ENCODE assay signal across 15 cellular contexts in the genomic region with DNA sequence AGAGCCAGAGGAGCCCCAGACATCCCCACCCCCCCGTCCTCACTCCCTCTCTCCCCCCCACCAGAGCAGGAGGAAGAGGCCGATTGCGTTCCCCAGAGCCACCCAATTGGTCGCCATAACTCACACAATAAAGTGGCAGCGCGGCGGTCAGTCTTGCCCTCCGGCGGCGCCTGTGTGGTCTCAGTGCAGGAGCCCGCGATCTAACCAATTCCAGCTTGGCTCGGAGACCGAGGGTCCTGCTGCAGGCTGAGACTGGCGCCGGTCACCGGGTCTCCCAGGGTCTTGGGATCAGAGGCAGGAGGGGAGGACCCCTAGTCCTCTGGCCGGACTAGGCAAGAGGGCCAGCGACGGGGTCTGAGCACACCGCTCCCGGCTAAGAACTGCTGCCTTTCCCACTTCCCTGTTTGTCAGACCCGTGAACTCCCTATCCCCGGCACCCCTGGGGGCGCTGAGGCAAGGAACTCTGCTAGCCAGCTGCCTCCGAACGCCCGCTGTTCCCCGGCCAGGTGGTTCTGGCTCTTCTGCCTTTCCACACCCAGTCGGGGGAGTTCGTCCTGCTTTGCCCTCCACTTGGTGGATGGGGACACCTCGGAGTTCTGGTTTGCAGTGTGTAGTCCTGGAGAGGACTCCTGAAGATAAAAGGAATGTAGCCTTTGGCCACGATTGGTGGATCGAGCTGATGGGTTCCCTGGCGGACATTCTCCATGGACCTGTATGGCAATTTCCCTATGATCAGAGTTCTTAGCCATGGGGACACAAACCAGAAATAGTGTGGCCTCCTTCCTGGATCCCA. TPM values are rescaled to one million over a fixed set of nuclear protein-coding genes. Genes with fewer than 3 reads are reported as not detected.
DNase-seq lines count a peak whose midpoint lies in the region; ATAC-seq, FAIRE-seq and TF ChIP-seq lines count a peak whose summit lies in the region.
"Had no signal": no experiment of that assay in that cellular context is flagged by ENCODE, and none has a peak within 500 bp of the region (broad histone marks: within the 10 kb centered on the region; RNA-seq: fewer than 3 reads in every experiment).

No MANE protein-coding gene starts in this region.

- no peaks in the 10 kb centered on the region for H3K9me2 ChIP-seq in OCI-LY7 (ENCODE audit: insufficient read depth, low read length)

- ATAC-seq in A549, result peak; percentile 8 to 43; a peak in 3 of 6 replicates
- ATAC-seq in GM21528 (IDR thresholded peaks at IDR 0.05; ENCODE audit: low FRiP score, unreplicated experiment), result no peak
- no peak for ATAC-seq in HG03196 (IDR thresholded peaks at IDR 0.05; ENCODE audit: unreplicated experiment)

- H3K79me2 ChIP-seq in OCI-LY7 (ENCODE audit: insufficient read depth, low read depth, low read length), result no peaks in the 10 kb centered on the region

- no peak for DNase-seq in A549 (ENCODE audit: low read depth in 1 of 2, low spot score in 1 of 2)
- DNase-seq in EH (ENCODE audit: low read depth), result peak; percentile 30
- DNase-seq in OCI-LY7 (ENCODE audit: low spot score), result no peak
- no peak for DNase-seq in CD14-positive monocyte (ENCODE audit: low spot score)
- no peak for DNase-seq in stimulated activated CD8-positive, alpha-beta memory T cell treated with anti-CD3 and anti-CD28 coated beads, Interleukin-4, amount 100 ng/mL, for 48 hours
- DNase-seq: activated CD4-positive, alpha-beta T cell treated with anti-CD3 and anti-CD28 coated beads, Interleukin-2, amount 50 U/mL, for 4 hours; CD4-positive, CD25-positive, alpha-beta regulatory T cell; NCI-H82 had no signal

- CTCF ChIA-PET in A549 (lab: Yijun Ruan, JAX) (interaction anchor here (0.7 to 4.5 kb wide), 21 partner anchors 8 to 1067 kb away, joined by 3 to 57 read pairs (median 7); partner anchors contain the start of genes EVX2 and HOXD11), OCI-LY7 (lab: Charles Lee; ENCODE audit: unreplicated experiment) (no interaction called here)

- H3K27ac Mint-ChIP-seq in CD14-positive monocyte, result no peak overlapping the region
- H3K27ac Mint-ChIP-seq: CD4-positive, CD25-positive, alpha-beta regulatory T cell had no signal

- TF ChIP-seq CTCF in A549 (IDR thresholded peaks at IDR 0.05) (no peak), OCI-LY7 (conservative IDR thresholded peaks at IDR 0.05; ENCODE audit: low read length) (no peak), CD14-positive monocyte (IDR thresholded peaks at IDR 0.05) (no peak)

- H3K4me1 ChIP-seq in A549 (peaks cover 11% of the 10 kb centered on the region; the same call in 2 of the 3 replicates), OCI-LY7 (ENCODE audit: insufficient read depth, low read length, poor library complexity, severe bottlenecking) (peaks cover 14% of the 10 kb centered on the region), iPS-18a (ENCODE audit: control insufficient read depth, low read depth, low read length) (peaks cover 17% of the 10 kb centered on the region)

- intact Hi-C loops in OCI-LY7 (cut with micrococcal nuclease; ENCODE audit: unreplicated experiment) (no loop called here), CD14-positive monocyte (cut with micrococcal nuclease) (loop anchor here (5.0 to 10.0 kb wide), 4 partner anchors 414 to 1764 kb away; partner anchors contain the start of gene SP9 (in 1 of the 2))

- H3K9ac ChIP-seq in iPS-18a (ENCODE audit: low read length), result no peak overlapping the region

- H3K4me3 Mint-ChIP-seq in CD14-positive monocyte, result peak overlapping the region in 1 of 2 donors; percentile 97

- peaks cover 23% of the 10 kb centered on the region for H3K4me1 Mint-ChIP-seq in CD14-positive monocyte

- H3K27me3 ChIP-seq in iPS-18a (ENCODE audit: control insufficient read depth, insufficient read depth, low read length), result peaks cover 100% of the 10 kb centered on the region

- H3K4me3 ChIP-seq in A549 (peak overlapping the region; percentile 55; the same call in 2 of the 3 replicates), OCI-LY7 (ENCODE audit: low read depth, low read length, poor library complexity, severe bottlenecking) (no peak overlapping the region), iPS-18a (ENCODE audit: low read length) (peak overlapping the region; percentile 5)

- peak overlapping the region; percentile 84 for H3K4me2 ChIP-seq in A549
- peak overlapping the region; percentile 81; the same call in 1 of the 2 replicates for H3K4me2 ChIP-seq in OCI-LY7 (ENCODE audit: low read length)

- FAIRE-seq in A549 (lab: Jason Lieb, UNC), result no peak

- H3K36me3 Mint-ChIP-seq in CD14-positive monocyte, result peaks cover 0 to 5% of the 10 kb centered on the region in 2 donors
- H3K36me3 Mint-ChIP-seq: CD4-positive, CD25-positive, alpha-beta regulatory T cell had no signal

- no peak for TF ChIP-seq POLR2A in A549 (IDR thresholded peaks at IDR 0.05; ENCODE audit: low read length)

- no peaks in the 10 kb centered on the region for H3K9me3 ChIP-seq in A549
- H3K9me3 ChIP-seq in OCI-LY7 (ENCODE audit: low read length), result no peaks in the 10 kb centered on the region
- H3K9me3 ChIP-seq in iPS-18a (ENCODE audit: control insufficient read depth, low read depth, low read length), result no peaks in the 10 kb centered on the region

- peaks cover 0 to 34% (median 18%) of the 10 kb centered on the region in 7 donors for H3K9me3 Mint-ChIP-seq in CD14-positive monocyte
- H3K9me3 Mint-ChIP-seq: activated naive CD4-positive, alpha-beta T cell treated with anti-CD3 and anti-CD28 coated beads, Interleukin-2, amount 50 U/mL, for 72 hours had no signal

- POLR2A ChIA-PET in A549 (lab: Yijun Ruan, JAX), result no interaction called here
- POLR2A ChIA-PET in OCI-LY7 (lab: Charles Lee), result interaction anchor here (0.5 kb wide), 1 partner anchor 409 kb away, joined by 3 read pairs; no protein-coding TSS in a partner anchor

- TF ChIP-seq EP300 in A549 (IDR thresholded peaks at IDR 0.05), result no peak

- no peak overlapping the region for H2AFZ ChIP-seq in OCI-LY7 (ENCODE audit: low read length)

- no peaks in the 10 kb centered on the region for H3K36me3 ChIP-seq in OCI-LY7 (ENCODE audit: insufficient read depth, low read length)
- no peaks in the 10 kb centered on the region for H3K36me3 ChIP-seq in iPS-18a (ENCODE audit: control insufficient read depth, low read depth, low read length)

- H3K27me3 Mint-ChIP-seq in CD14-positive monocyte (ENCODE audit: low read depth in 3 of 3), result peaks cover 98 to 99% (median 99%) of the 10 kb centered on the region in 3 donors

- WGBS in A549 (ENCODE audit: missing lambda C conversion rate), result 66% methylated on average over 18 of the region's 35 CpGs

- peak overlapping the region in 1 of 2 experiments; percentile 90; a peak in 2 of 6 replicates for H3K27ac ChIP-seq in A549
- no peak overlapping the region for H3K27ac ChIP-seq in OCI-LY7 (ENCODE audit: low read depth, low read length, poor library complexity, severe bottlenecking)
- H3K27ac ChIP-seq in iPS-18a (ENCODE audit: low read length), result no peak overlapping the region
- H3K27ac ChIP-seq: coronary artery had no signal

- TF ChIP-seq RAD21 in A549 (conservative IDR thresholded peaks at IDR 0.05 in 1 of 2, IDR thresholded peaks at IDR 0.05 in 1 of 2), result no peak

- no TSS peak for BruUV-seq in OCI-LY7 (replicated peaks; lab: Mats Ljungman, UMichigan)

- H4K20me1 ChIP-seq in OCI-LY7 (ENCODE audit: insufficient read depth, low read length), result no peaks in the 10 kb centered on the region

TF ChIP-seq in A549, 52 proteins besides CTCF, POLR2A, EP300 and RAD21 (continues in another document):
- TF ChIP-seq HDAC2 (IDR thresholded peaks at IDR 0.05) (no peak), POLR2AphosphoS2 (conservative IDR thresholded peaks at IDR 0.05; ENCODE audit: low read length) (no peak)

RNA-seq across cellular contexts. Expression of gene HOXD12, which starts 1.0 kb away (rescaled TPM):
- not detected in 2 replicates for polyA plus RNA-seq in A549 (2011; rRNA removed)
- not detected in 2 replicates for polyA plus RNA-seq in A549 (2012; cell fraction: cytosol; rRNA removed)
- not detected in 2 replicates for polyA plus RNA-seq in A549 (2012; cell fraction: nucleus; rRNA removed)
- polyA plus RNA-seq in A549 (2017; fragmentation: RNase III; extraction: RNeasy Plus Mini Kit Qiagen cat#74134 plus additional on column Dnase treatment), result not detected in 3 replicates
- not detected in 2 replicates for polyA minus RNA-seq in A549 (2011; rRNA and poly(A)+ RNA removed)
- not detected in 2 replicates for total RNA-seq in OCI-LY7 (2014; rRNA removed; shearing (Covaris generic))
- 0.25 TPM in 1 of 2 replicates, not detected in the other for total RNA-seq in OCI-LY7 (2022)
- not detected for polyA plus RNA-seq in CD14-positive monocyte
- total RNA-seq: activated naive CD4-positive, alpha-beta T cell treated with anti-CD3 and anti-CD28 coated beads, Interleukin-2, amount 50 U/mL, for 72 hours; CD4-positive, CD25-positive, alpha-beta regulatory T cell; kidney epithelial cell had no signal
- polyA plus RNA-seq: CD4-positive, CD25-positive, alpha-beta regulatory T cell; neural cell had no signal

RNA-seq across cellular contexts. Expression of gene HOXD13, which starts 6.0 kb away (rescaled TPM):
- polyA plus RNA-seq in A549 (2011; rRNA removed) (0.25 and 0.35 TPM in 2 replicates), A549 (2017; fragmentation: RNase III; extraction: RNeasy Plus Mini Kit Qiagen cat#74134 plus additional on column Dnase treatment) (0.12 to 0.17 TPM (median 0.13 TPM) in 3 replicates), CD14-positive monocyte (not detected)
- 0.10 and 0.17 TPM in 2 replicates for polyA plus RNA-seq in A549 (2012; cell fraction: cytosol; rRNA removed)
- polyA plus RNA-seq in A549 (2012; cell fraction: nucleus; rRNA removed), result 0.10 and 0.12 TPM in 2 replicates
- not detected in 2 replicates for polyA minus RNA-seq in A549 (2011; rRNA and poly(A)+ RNA removed)
- total RNA-seq in OCI-LY7 (2014; rRNA removed; shearing (Covaris generic)), result not detected in 2 replicates
- not detected in 2 replicates for total RNA-seq in OCI-LY7 (2022)
- total RNA-seq: activated naive CD4-positive, alpha-beta T cell treated with anti-CD3 and anti-CD28 coated beads, Interleukin-2, amount 50 U/mL, for 72 hours; CD4-positive, CD25-positive, alpha-beta regulatory T cell; kidney epithelial cell had no signal
- polyA plus RNA-seq: CD4-positive, CD25-positive, alpha-beta regulatory T cell; neural cell had no signal

RNA-seq across cellular contexts. Expression of gene HOXD11, which starts 8.5 kb away (rescaled TPM):
- polyA plus RNA-seq in A549 (2011; rRNA removed) (2.6 and 2.9 TPM in 2 replicates), A549 (2017; fragmentation: RNase III; extraction: RNeasy Plus Mini Kit Qiagen cat#74134 plus additional on column Dnase treatment) (3.7 to 4.9 TPM (median 4.8 TPM) in 3 replicates), CD14-positive monocyte (not detected)
- polyA plus RNA-seq in A549 (2012; cell fraction: cytosol; rRNA removed), result 3.0 and 3.9 TPM in 2 replicates
- 3.3 and 3.5 TPM in 2 replicates for polyA plus RNA-seq in A549 (2012; cell fraction: nucleus; rRNA removed)
- polyA minus RNA-seq in A549 (2011; rRNA and poly(A)+ RNA removed), result 0.92 and 1.0 TPM in 2 replicates
- total RNA-seq in OCI-LY7 (2014; rRNA removed; shearing (Covaris generic)), result not detected in 2 replicates
- not detected in 2 replicates for total RNA-seq in OCI-LY7 (2022)
- total RNA-seq: activated naive CD4-positive, alpha-beta T cell treated with anti-CD3 and anti-CD28 coated beads, Interleukin-2, amount 50 U/mL, for 72 hours; CD4-positive, CD25-positive, alpha-beta regulatory T cell had no signal
- polyA plus RNA-seq: CD4-positive, CD25-positive, alpha-beta regulatory T cell; neural cell had no signal

RNA-seq across cellular contexts. Expression of gene EVX2, which starts 14.8 kb away (rescaled TPM):
- polyA plus RNA-seq in A549 (2011; rRNA removed), result 0.03 TPM in 2 replicates
- not detected in 2 replicates for polyA plus RNA-seq in A549 (2012; cell fraction: cytosol; rRNA removed)
- polyA plus RNA-seq in A549 (2012; cell fraction: nucleus; rRNA removed), result 0.04 TPM in 1 of 2 replicates, not detected in the other
- polyA plus RNA-seq in A549 (2017; fragmentation: RNase III; extraction: RNeasy Plus Mini Kit Qiagen cat#74134 plus additional on column Dnase treatment), result not detected in 3 replicates
- polyA minus RNA-seq in A549 (2011; rRNA and poly(A)+ RNA removed), result not detected in 2 replicates
- total RNA-seq in OCI-LY7 (2014; rRNA removed; shearing (Covaris generic)), result not detected in 2 replicates
- total RNA-seq in OCI-LY7 (2022), result not detected in 2 replicates
- polyA plus RNA-seq in CD14-positive monocyte, result not detected
- total RNA-seq: activated naive CD4-positive, alpha-beta T cell treated with anti-CD3 and anti-CD28 coated beads, Interleukin-2, amount 50 U/mL, for 72 hours; CD4-positive, CD25-positive, alpha-beta regulatory T cell; kidney epithelial cell had no signal
- polyA plus RNA-seq: CD4-positive, CD25-positive, alpha-beta regulatory T cell; neural cell had no signal

RNA-seq across cellular contexts. Expression of gene HOXD10, which starts 18.0 kb away (rescaled TPM):
- 4.6 and 4.8 TPM in 2 replicates for polyA plus RNA-seq in A549 (2011; rRNA removed)
- polyA plus RNA-seq in A549 (2012; cell fraction: cytosol; rRNA removed), result 1.8 and 2.3 TPM in 2 replicates
- 3.6 and 6.3 TPM in 2 replicates for polyA plus RNA-seq in A549 (2012; cell fraction: nucleus; rRNA removed)
- 3.7 to 5.4 TPM (median 4.3 TPM) in 3 replicates for polyA plus RNA-seq in A549 (2017; fragmentation: RNase III; extraction: RNeasy Plus Mini Kit Qiagen cat#74134 plus additional on column Dnase treatment)
- 1.2 and 1.9 TPM in 2 replicates for polyA minus RNA-seq in A549 (2011; rRNA and poly(A)+ RNA removed)
- not detected in 2 replicates for total RNA-seq in OCI-LY7 (2014; rRNA removed; shearing (Covaris generic))
- total RNA-seq in OCI-LY7 (2022), result not detected in 2 replicates
- polyA plus RNA-seq in CD14-positive monocyte, result not detected
- total RNA-seq: activated naive CD4-positive, alpha-beta T cell treated with anti-CD3 and anti-CD28 coated beads, Interleukin-2, amount 50 U/mL, for 72 hours; CD4-positive, CD25-positive, alpha-beta regulatory T cell had no signal
- polyA plus RNA-seq: CD4-positive, CD25-positive, alpha-beta regulatory T cell; neural cell had no signal

Comparison
In these comparisons a context has a peak if more than half of its experiments do, and no peak if none do; other contexts are left out.
1. ATAC-seq: peak in A549 (2 of 2); none in GM21528 (single experiment) and HG03196 (single experiment).